21 cellular contexts compared by ENCODE assay signal in genomic region chr12:105876426-105876927, GRCh38.
"Had no signal": no experiment of that assay in that cellular context is flagged by ENCODE, and none has a peak within 500 bp of the region (broad histone marks: within the 10 kb centered on the region; RNA-seq: fewer than 3 reads in every experiment).

No MANE protein-coding gene starts in this region.

- H3K36me3 Mint-ChIP-seq: activated naive CD8-positive, alpha-beta T cell treated with anti-CD3 and anti-CD28 coated beads for 36 hours; immature natural killer cell; stimulated activated memory B cell treated with anti-CD40 and anti-IgM and Interleukin-4, amounts not matched to agents 10 μg/mL and 1 μg/mL and 100 μg/mL, for 72 hours had no signal

- DNase-seq: activated CD4-positive, alpha-beta T cell treated with anti-CD3 and anti-CD28 coated beads for 4 hours; activated CD8-positive, alpha-beta T cell treated with anti-CD3 and anti-CD28 coated beads for 36 hours; activated naive CD4-positive, alpha-beta T cell; activated naive CD8-positive, alpha-beta T cell treated with anti-CD3 and anti-CD28 coated beads for 36 hours; activated T-cell treated with anti-CD3 and anti-CD28 coated beads, Interleukin-2, amount 50 U/mL, for 1 hour; amygdala; body of pancreas; caudate nucleus; effector CD4-positive, alpha-beta T cell; immature natural killer cell; left ventricle myocardium superior; nephron progenitor cell; stimulated activated CD4-positive, alpha-beta T cell treated with anti-CD3 and anti-CD28 coated beads, Interleukin-15, amount 100 ng/mL, for 24 hours; stimulated activated CD4-positive, alpha-beta T cell treated with anti-CD3 and anti-CD28 coated beads, Interleukin-4, amount 100 ng/mL, for 1 hour; upper lobe of right lung had no signal

- H3K27ac Mint-ChIP-seq: activated CD8-positive, alpha-beta T cell treated with anti-CD3 and anti-CD28 coated beads for 36 hours; activated naive CD8-positive, alpha-beta T cell treated with anti-CD3 and anti-CD28 coated beads for 36 hours; activated T-helper 17 cell treated with anti-CD3 and anti-CD28 coated beads, Interleukin-2, amount 50 U/mL, for 72 hours; immature natural killer cell; nephron progenitor cell; stimulated activated memory B cell treated with anti-CD40 and anti-IgM and Interleukin-4, amounts not matched to agents 10 μg/mL and 1 μg/mL and 100 μg/mL, for 72 hours had no signal

- H3K27me3 ChIP-seq: right atrium auricular region, upper lobe of right lung had no signal

- H3K4me3 ChIP-seq: body of pancreas, coronary artery, prostate gland, right atrium auricular region, thoracic aorta, upper lobe of right lung had no signal

- H3K4me1 Mint-ChIP-seq: activated naive CD8-positive, alpha-beta T cell treated with anti-CD3 and anti-CD28 coated beads for 36 hours; activated T-helper 17 cell treated with anti-CD3 and anti-CD28 coated beads, Interleukin-2, amount 50 U/mL, for 72 hours; immature natural killer cell; stimulated activated memory B cell treated with anti-CD40 and anti-IgM and Interleukin-4, amounts not matched to agents 10 μg/mL and 1 μg/mL and 100 μg/mL, for 72 hours had no signal

- H3K4me1 ChIP-seq: body of pancreas, prostate gland, right atrium auricular region, upper lobe of right lung had no signal

- H3K36me3 ChIP-seq: prostate gland, right atrium auricular region, thoracic aorta, upper lobe of right lung had no signal

- H3K27ac ChIP-seq: body of pancreas, coronary artery, prostate gland, right atrium auricular region, thoracic aorta, upper lobe of right lung had no signal

- H3K9me3 Mint-ChIP-seq: activated CD8-positive, alpha-beta T cell treated with anti-CD3 and anti-CD28 coated beads for 36 hours; activated naive CD8-positive, alpha-beta T cell treated with anti-CD3 and anti-CD28 coated beads for 36 hours; activated T-helper 17 cell treated with anti-CD3 and anti-CD28 coated beads, Interleukin-2, amount 50 U/mL, for 72 hours; nephron progenitor cell; stimulated activated memory B cell treated with anti-CD40 and anti-IgM and Interleukin-4, amounts not matched to agents 10 μg/mL and 1 μg/mL and 100 μg/mL, for 72 hours had no signal

- H3K4me3 Mint-ChIP-seq: activated CD8-positive, alpha-beta T cell treated with anti-CD3 and anti-CD28 coated beads for 36 hours; activated naive CD8-positive, alpha-beta T cell treated with anti-CD3 and anti-CD28 coated beads for 36 hours; activated T-helper 17 cell treated with anti-CD3 and anti-CD28 coated beads, Interleukin-2, amount 50 U/mL, for 72 hours; immature natural killer cell; nephron progenitor cell; stimulated activated memory B cell treated with anti-CD40 and anti-IgM and Interleukin-4, amounts not matched to agents 10 μg/mL and 1 μg/mL and 100 μg/mL, for 72 hours had no signal

- H3K27me3 Mint-ChIP-seq: activated T-helper 17 cell treated with anti-CD3 and anti-CD28 coated beads, Interleukin-2, amount 50 U/mL, for 72 hours; stimulated activated memory B cell treated with anti-CD40 and anti-IgM and Interleukin-4, amounts not matched to agents 10 μg/mL and 1 μg/mL and 100 μg/mL, for 72 hours had no signal

- H3K9me3 ChIP-seq: body of pancreas, prostate gland, right atrium auricular region, thoracic aorta, upper lobe of right lung had no signal
